ENCODE assay signal across 33 cellular contexts in genomic region chr19:29145756-29146155, GRCh38.
"Had no signal": no experiment of that assay in that cellular context is flagged by ENCODE, and none has a peak within 500 bp of the region (broad histone marks: within the 10 kb centered on the region; RNA-seq: fewer than 3 reads in every experiment).

No MANE protein-coding gene starts in this region.

- DNase-seq: activated CD4-positive, alpha-beta memory T cell treated with anti-CD3 and anti-CD28 coated beads for 36 hours; activated CD4-positive, alpha-beta T cell treated with anti-CD3 and anti-CD28 coated beads for 36 hours; activated CD4-positive, alpha-beta T cell treated with anti-CD3 and anti-CD28 coated beads, Interleukin-2, amount 10 ng/mL, durations not matched to agents 24 days and 14 days; activated CD4-positive, CD25-positive, alpha-beta regulatory T cell; activated CD4-positive, CD25-positive, alpha-beta regulatory T cell treated with anti-CD3 and anti-CD28 coated beads, Interleukin-2, amount 50 U/mL, for 72 hours; activated CD8-positive, alpha-beta memory T cell treated with anti-CD3 and anti-CD28 coated beads, Interleukin-2, amount 10 ng/mL, durations not matched to agents 7 days and 5 days; activated CD8-positive, alpha-beta memory T cell treated with anti-CD3 and anti-CD28 coated beads, Interleukin-2, amount 50 U/mL, for 4 hours; activated CD8-positive, alpha-beta T cell treated with anti-CD3 and anti-CD28 coated beads, Interleukin-2, amount 10 ng/mL, durations not matched to agents 7 days and 5 days; activated gamma-delta T cell; activated naive CD4-positive, alpha-beta T cell; activated naive CD4-positive, alpha-beta T cell treated with anti-CD3 and anti-CD28 coated beads, Interleukin-2, amount 10 ng/mL, durations not matched to agents 7 days and 5 days; activated naive CD8-positive, alpha-beta T cell treated with anti-CD3 and anti-CD28 coated beads, Interleukin-2, amount 10 ng/mL, durations not matched to agents 7 days and 5 days; activated T-cell treated with anti-CD3 and anti-CD28 coated beads, Interleukin-2, amount 50 U/mL, for 24 hours; activated T-cell treated with anti-CD3 and anti-CD28 coated beads, Interleukin-2, amount 50 U/mL, for 72 hours; dorsolateral prefrontal cortex; effector CD4-positive, alpha-beta T cell; effector memory CD8-positive, alpha-beta T cell; erythroblast; foreskin keratinocyte; gastrocnemius medialis; glutamatergic neuron; T-helper 1 cell; T-helper 17 cell; T1000 had no signal

- H3K27ac ChIP-seq: ascending aorta, breast epithelium, coronary artery, dorsolateral prefrontal cortex, esophagus muscularis mucosa, foreskin keratinocyte, gastrocnemius medialis had no signal

- H3K4me1 Mint-ChIP-seq: activated CD4-positive, alpha-beta T cell treated with anti-CD3 and anti-CD28 coated beads for 36 hours; activated CD4-positive, alpha-beta T cell treated with anti-CD3 and anti-CD28 coated beads, Interleukin-2, amount 10 ng/mL, durations not matched to agents 24 days and 14 days; activated CD8-positive, alpha-beta memory T cell treated with anti-CD3 and anti-CD28 coated beads, Interleukin-2, amount 10 ng/mL, durations not matched to agents 7 days and 5 days; activated naive CD4-positive, alpha-beta T cell treated with anti-CD3 and anti-CD28 coated beads, Interleukin-2, amount 10 ng/mL, durations not matched to agents 7 days and 5 days; activated naive CD8-positive, alpha-beta T cell treated with anti-CD3 and anti-CD28 coated beads, Interleukin-2, amount 10 ng/mL, durations not matched to agents 7 days and 5 days; brain; central memory CD8-positive, alpha-beta T cell; T-helper 17 cell had no signal

- H3K27ac Mint-ChIP-seq: activated CD4-positive, alpha-beta memory T cell treated with anti-CD3 and anti-CD28 coated beads for 36 hours; activated CD4-positive, alpha-beta T cell treated with anti-CD3 and anti-CD28 coated beads for 36 hours; activated CD4-positive, alpha-beta T cell treated with anti-CD3 and anti-CD28 coated beads, Interleukin-2, amount 10 ng/mL, durations not matched to agents 24 days and 14 days; activated CD8-positive, alpha-beta memory T cell treated with anti-CD3 and anti-CD28 coated beads, Interleukin-2, amount 10 ng/mL, durations not matched to agents 7 days and 5 days; activated CD8-positive, alpha-beta T cell treated with anti-CD3 and anti-CD28 coated beads, Interleukin-2, amount 10 ng/mL, durations not matched to agents 7 days and 5 days; activated naive CD4-positive, alpha-beta T cell treated with anti-CD3 and anti-CD28 coated beads, Interleukin-2, amount 10 ng/mL, durations not matched to agents 7 days and 5 days; activated naive CD4-positive, alpha-beta T cell treated with anti-CD3 and anti-CD28 coated beads, Interleukin-2, amount 50 U/mL, for 72 hours; activated naive CD8-positive, alpha-beta T cell treated with anti-CD3 and anti-CD28 coated beads, Interleukin-2, amount 10 ng/mL, durations not matched to agents 7 days and 5 days; activated T-cell treated with anti-CD3 and anti-CD28 coated beads, Interleukin-2, amount 50 U/mL, for 24 hours; activated T-cell treated with anti-CD3 and anti-CD28 coated beads, Interleukin-2, amount 50 U/mL, for 72 hours; brain; dendritic cell treated with granulocyte-macrophage colony-stimulating factor and Interleukin-4, amounts not matched to agents 40 ng/mL and 50 ng/mL, for 4 days; effector memory CD8-positive, alpha-beta T cell; T-helper 17 cell; T-helper 2 cell treated with Interferon-gamma antibody and Interleukin-4, amounts not matched to agents 5 μg/mL and 100 μg/mL, for 36 hours had no signal

- H3K4me1 ChIP-seq: ascending aorta, breast epithelium, esophagus muscularis mucosa, foreskin keratinocyte, gastrocnemius medialis had no signal

- H3K9me3 ChIP-seq: gastrocnemius medialis had no signal

- H3K4me3 ChIP-seq: ascending aorta, breast epithelium, coronary artery, dorsolateral prefrontal cortex, esophagus muscularis mucosa, gastrocnemius medialis had no signal

- H3K27me3 Mint-ChIP-seq: activated CD4-positive, alpha-beta T cell treated with anti-CD3 and anti-CD28 coated beads, Interleukin-2, amount 10 ng/mL, durations not matched to agents 24 days and 14 days; activated CD8-positive, alpha-beta memory T cell treated with anti-CD3 and anti-CD28 coated beads, Interleukin-2, amount 10 ng/mL, durations not matched to agents 7 days and 5 days; activated naive CD4-positive, alpha-beta T cell treated with anti-CD3 and anti-CD28 coated beads, Interleukin-2, amount 10 ng/mL, durations not matched to agents 7 days and 5 days; brain; dendritic cell treated with granulocyte-macrophage colony-stimulating factor and Interleukin-4, amounts not matched to agents 40 ng/mL and 50 ng/mL, for 4 days; T-helper 17 cell had no signal

- H3K4me3 Mint-ChIP-seq: activated CD4-positive, alpha-beta memory T cell treated with anti-CD3 and anti-CD28 coated beads for 36 hours; activated CD4-positive, alpha-beta T cell treated with anti-CD3 and anti-CD28 coated beads for 36 hours; activated CD4-positive, alpha-beta T cell treated with anti-CD3 and anti-CD28 coated beads, Interleukin-2, amount 10 ng/mL, durations not matched to agents 24 days and 14 days; activated CD8-positive, alpha-beta memory T cell treated with anti-CD3 and anti-CD28 coated beads, Interleukin-2, amount 10 ng/mL, durations not matched to agents 7 days and 5 days; activated CD8-positive, alpha-beta T cell treated with anti-CD3 and anti-CD28 coated beads, Interleukin-2, amount 10 ng/mL, durations not matched to agents 7 days and 5 days; activated naive CD4-positive, alpha-beta T cell treated with anti-CD3 and anti-CD28 coated beads, Interleukin-2, amount 10 ng/mL, durations not matched to agents 7 days and 5 days; activated naive CD8-positive, alpha-beta T cell treated with anti-CD3 and anti-CD28 coated beads, Interleukin-2, amount 10 ng/mL, durations not matched to agents 7 days and 5 days; activated T-cell treated with anti-CD3 and anti-CD28 coated beads, Interleukin-2, amount 50 U/mL, for 24 hours; activated T-cell treated with anti-CD3 and anti-CD28 coated beads, Interleukin-2, amount 50 U/mL, for 72 hours; brain; central memory CD8-positive, alpha-beta T cell; dendritic cell treated with granulocyte-macrophage colony-stimulating factor and Interleukin-4, amounts not matched to agents 40 ng/mL and 50 ng/mL, for 4 days; effector memory CD8-positive, alpha-beta T cell; T-helper 17 cell; T-helper 2 cell treated with Interferon-gamma antibody and Interleukin-4, amounts not matched to agents 5 μg/mL and 100 μg/mL, for 36 hours had no signal

- H3K27me3 ChIP-seq: ascending aorta, breast epithelium, foreskin keratinocyte had no signal

- H3K36me3 ChIP-seq: ascending aorta, breast epithelium, esophagus muscularis mucosa, gastrocnemius medialis had no signal

- H3K36me3 Mint-ChIP-seq: activated CD8-positive, alpha-beta memory T cell treated with anti-CD3 and anti-CD28 coated beads, Interleukin-2, amount 10 ng/mL, durations not matched to agents 7 days and 5 days; activated naive CD4-positive, alpha-beta T cell treated with anti-CD3 and anti-CD28 coated beads, Interleukin-2, amount 10 ng/mL, durations not matched to agents 7 days and 5 days; activated naive CD4-positive, alpha-beta T cell treated with anti-CD3 and anti-CD28 coated beads, Interleukin-2, amount 50 U/mL, for 72 hours; activated naive CD8-positive, alpha-beta T cell treated with anti-CD3 and anti-CD28 coated beads, Interleukin-2, amount 10 ng/mL, durations not matched to agents 7 days and 5 days; brain had no signal

- H3K9me3 Mint-ChIP-seq: activated CD4-positive, alpha-beta T cell treated with anti-CD3 and anti-CD28 coated beads, Interleukin-2, amount 10 ng/mL, durations not matched to agents 24 days and 14 days; activated naive CD8-positive, alpha-beta T cell treated with anti-CD3 and anti-CD28 coated beads, Interleukin-2, amount 10 ng/mL, durations not matched to agents 7 days and 5 days; effector memory CD8-positive, alpha-beta T cell had no signal

- ATAC-seq: activated CD4-positive, alpha-beta T cell treated with anti-CD3 and anti-CD28 coated beads for 36 hours; activated CD8-positive, alpha-beta memory T cell treated with anti-CD3 and anti-CD28 coated beads, Interleukin-2, amount 10 ng/mL, durations not matched to agents 7 days and 5 days; activated CD8-positive, alpha-beta T cell treated with anti-CD3 and anti-CD28 coated beads, Interleukin-2, amount 10 ng/mL, durations not matched to agents 7 days and 5 days; activated naive CD4-positive, alpha-beta T cell treated with anti-CD3 and anti-CD28 coated beads, Interleukin-2, amount 50 U/mL, for 72 hours; activated T-cell treated with anti-CD3 and anti-CD28 coated beads, Interleukin-2, amount 50 U/mL, for 72 hours; effector memory CD8-positive, alpha-beta T cell; foreskin keratinocyte; gastrocnemius medialis; T-helper 17 cell had no signal
